ENCODE assay signal across 16 cellular contexts in the genomic region with DNA sequence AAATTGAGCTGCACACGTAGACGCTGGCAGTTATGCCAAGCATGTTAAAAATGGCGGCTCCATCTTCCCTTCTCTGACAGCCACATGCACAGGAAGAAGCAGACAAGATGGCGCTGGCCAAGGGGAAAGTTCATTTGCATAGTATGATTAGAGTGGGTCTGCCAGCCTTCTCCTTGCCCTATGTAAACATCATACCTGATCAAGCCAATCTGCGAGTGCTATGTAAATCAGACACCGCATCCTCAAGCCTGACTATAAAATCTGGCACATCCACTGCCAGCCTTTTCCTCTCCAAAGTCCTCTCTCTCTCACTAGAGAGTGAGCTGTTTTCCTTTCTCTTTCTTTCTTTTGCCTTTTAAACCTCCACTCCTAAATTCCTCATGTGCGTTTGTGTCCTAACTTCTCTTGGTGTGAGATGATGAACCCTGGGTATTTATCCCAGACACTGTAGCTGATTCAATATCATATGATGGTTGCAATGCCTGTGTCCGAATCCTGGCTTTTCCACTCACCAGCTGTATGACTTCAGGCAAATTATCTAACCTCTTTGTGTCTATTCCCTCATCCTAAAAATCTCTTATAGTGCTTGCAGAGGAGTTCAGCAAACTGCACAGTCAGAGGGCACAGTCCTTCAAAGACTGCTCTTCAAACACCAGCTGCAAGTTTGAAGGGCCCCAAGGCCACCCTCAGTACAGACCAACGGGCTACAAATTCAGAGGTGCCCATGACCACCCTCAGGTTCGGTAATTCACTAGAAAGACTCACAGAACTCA. TPM values are rescaled to one million over a fixed set of nuclear protein-coding genes. Genes with fewer than 3 reads are reported as not detected.
DNase-seq lines count a peak whose midpoint lies in the region; ATAC-seq, FAIRE-seq and TF ChIP-seq lines count a peak whose summit lies in the region.
"Had no signal": no experiment of that assay in that cellular context is flagged by ENCODE, and none has a peak within 500 bp of the region (broad histone marks: within the 10 kb centered on the region; RNA-seq: fewer than 3 reads in every experiment).

No MANE protein-coding gene starts in this region.

- H3K36me3 Mint-ChIP-seq in osteocyte (ENCODE audit: unreplicated experiment) = no peaks in the 10 kb centered on the region
- H3K36me3 Mint-ChIP-seq in activated naive CD4-positive, alpha-beta T cell treated with anti-CD3 and anti-CD28 coated beads, Interleukin-2, amount 10 ng/mL, durations not matched to agents 7 days and 5 days = no peaks in the 10 kb centered on the region
- no peaks in the 10 kb centered on the region for H3K36me3 Mint-ChIP-seq in stimulated activated memory B cell treated with anti-CD40 and anti-IgM and Interleukin-4, amounts not matched to agents 10 μg/mL and 1 μg/mL and 100 μg/mL, for 72 hours
- H3K36me3 Mint-ChIP-seq: CD8-positive, alpha-beta memory T cell; memory B cell had no signal

- no peak overlapping the region for H3K27ac ChIP-seq in H1 (ENCODE audit: low read depth, low read length)
- H3K27ac ChIP-seq: ascending aorta had no signal

- H2BK15ac ChIP-seq in H1 (ENCODE audit: low read length) = no peak overlapping the region

- no peak overlapping the region for H2BK20ac ChIP-seq in H1 (ENCODE audit: low read length)

- no peaks in the 10 kb centered on the region for H3K79me1 ChIP-seq in H1 (ENCODE audit: low read depth, low read length)

- no peak overlapping the region for H3K4ac ChIP-seq in H1 (replicated peaks; ENCODE audit: insufficient read length, low read depth, low read length)

- H3K9me3 Mint-ChIP-seq in osteocyte (ENCODE audit: unreplicated experiment) = no peaks in the 10 kb centered on the region
- H3K9me3 Mint-ChIP-seq in activated naive CD4-positive, alpha-beta T cell treated with anti-CD3 and anti-CD28 coated beads, Interleukin-2, amount 10 ng/mL, durations not matched to agents 7 days and 5 days = no peaks in the 10 kb centered on the region
- H3K9me3 Mint-ChIP-seq in stimulated activated memory B cell treated with anti-CD40 and anti-IgM and Interleukin-4, amounts not matched to agents 10 μg/mL and 1 μg/mL and 100 μg/mL, for 72 hours = no peaks in the 10 kb centered on the region
- H3K9me3 Mint-ChIP-seq: activated CD4-positive, alpha-beta T cell treated with anti-CD3 and anti-CD28 coated beads, Interleukin-2, amount 10 ng/mL, durations not matched to agents 7 days and 5 days; activated T-helper 1 cell treated with anti-CD3 and anti-CD28 coated beads, Interleukin-12 subunit alpha, Interleukin-12 subunit beta, Interleukin-2, Interleukin-4 antibody, amounts not matched to agents 30 ng/mL and 10 ng/mL and 1 ng/mL, durations not matched to agents 14 hours and 24 hours and 36 hours; CD8-positive, alpha-beta memory T cell; dendritic cell treated with granulocyte-macrophage colony-stimulating factor and Interleukin-4, amounts not matched to agents 40 ng/mL and 50 ng/mL, for 4 days; memory B cell had no signal

- no peak for ATAC-seq in stimulated activated memory B cell treated with anti-CD40 and anti-IgM and Interleukin-4, amounts not matched to agents 10 μg/mL and 1 μg/mL and 100 μg/mL, for 72 hours

- no peak for FAIRE-seq in H1 (lab: Jason Lieb, UNC)

- H3K27me3 Mint-ChIP-seq in osteocyte (ENCODE audit: unreplicated experiment) = peaks cover 10% of the 10 kb centered on the region
- H3K27me3 Mint-ChIP-seq in activated naive CD4-positive, alpha-beta T cell treated with anti-CD3 and anti-CD28 coated beads, Interleukin-2, amount 10 ng/mL, durations not matched to agents 7 days and 5 days = peaks cover 14% of the 10 kb centered on the region
- H3K27me3 Mint-ChIP-seq in stimulated activated memory B cell treated with anti-CD40 and anti-IgM and Interleukin-4, amounts not matched to agents 10 μg/mL and 1 μg/mL and 100 μg/mL, for 72 hours = peaks cover 11% of the 10 kb centered on the region
- H3K27me3 Mint-ChIP-seq: memory B cell had no signal

- no peak for TF ChIP-seq POLR2A in H1 (IDR thresholded peaks at IDR 0.05; ENCODE audit: control extremely low read depth in 1 of 2, low read depth in 2 of 2, low read length in 2 of 2)

- H2AK5ac ChIP-seq in H1 (ENCODE audit: low read depth, low read length) = no peak overlapping the region

- H4K8ac ChIP-seq in H1 (ENCODE audit: extremely low read depth, insufficient read depth, low read length) = no peak overlapping the region

- no peak for TF ChIP-seq EP300 in H1 (IDR thresholded peaks at IDR 0.05; ENCODE audit: borderline replicate concordance in 1 of 2, low read depth in 2 of 2, low read length in 2 of 2)

- no peak overlapping the region for H4K91ac ChIP-seq in H1 (replicated peaks; ENCODE audit: insufficient read length, low read length)

- no peaks in the 10 kb centered on the region for H3K23me2 ChIP-seq in H1 (ENCODE audit: low read depth, low read length)

- H3K18ac ChIP-seq in H1 (ENCODE audit: extremely low read depth, low read length) = no peak overlapping the region

- H3K27ac Mint-ChIP-seq in osteocyte (ENCODE audit: unreplicated experiment) = peak overlapping the region; percentile 6
- no peak overlapping the region for H3K27ac Mint-ChIP-seq in activated naive CD4-positive, alpha-beta T cell treated with anti-CD3 and anti-CD28 coated beads, Interleukin-2, amount 10 ng/mL, durations not matched to agents 7 days and 5 days
- H3K27ac Mint-ChIP-seq in stimulated activated memory B cell treated with anti-CD40 and anti-IgM and Interleukin-4, amounts not matched to agents 10 μg/mL and 1 μg/mL and 100 μg/mL, for 72 hours = no peak overlapping the region
- H3K27ac Mint-ChIP-seq: activated CD4-positive, alpha-beta T cell treated with anti-CD3 and anti-CD28 coated beads, Interleukin-2, amount 10 ng/mL, durations not matched to agents 7 days and 5 days; activated T-helper 1 cell treated with anti-CD3 and anti-CD28 coated beads, Interleukin-12 subunit alpha, Interleukin-12 subunit beta, Interleukin-2, Interleukin-4 antibody, amounts not matched to agents 30 ng/mL and 10 ng/mL and 1 ng/mL, durations not matched to agents 14 hours and 24 hours and 36 hours; CD8-positive, alpha-beta memory T cell; dendritic cell treated with granulocyte-macrophage colony-stimulating factor and Interleukin-4, amounts not matched to agents 40 ng/mL and 50 ng/mL, for 4 days; memory B cell had no signal

- H3K4me2 ChIP-seq in H1 (ENCODE audit: insufficient read depth in 1 of 2, low read depth in 2 of 2, low read length in 2 of 2) = no peak overlapping the region

- H3K4me1 Mint-ChIP-seq in osteocyte (ENCODE audit: unreplicated experiment) = peaks cover 7% of the 10 kb centered on the region
- H3K4me1 Mint-ChIP-seq in activated naive CD4-positive, alpha-beta T cell treated with anti-CD3 and anti-CD28 coated beads, Interleukin-2, amount 10 ng/mL, durations not matched to agents 7 days and 5 days = peaks cover 6% of the 10 kb centered on the region
- H3K4me1 Mint-ChIP-seq in stimulated activated memory B cell treated with anti-CD40 and anti-IgM and Interleukin-4, amounts not matched to agents 10 μg/mL and 1 μg/mL and 100 μg/mL, for 72 hours = no peaks in the 10 kb centered on the region

- no peak overlapping the region for H3K23ac ChIP-seq in H1 (ENCODE audit: insufficient read length)

- H2BK12ac ChIP-seq in H1 (ENCODE audit: low read depth, low read length) = no peak overlapping the region

- no peak overlapping the region for H3K4me3 Mint-ChIP-seq in osteocyte (ENCODE audit: unreplicated experiment)
- H3K4me3 Mint-ChIP-seq in activated naive CD4-positive, alpha-beta T cell treated with anti-CD3 and anti-CD28 coated beads, Interleukin-2, amount 10 ng/mL, durations not matched to agents 7 days and 5 days = no peak overlapping the region
- H3K4me3 Mint-ChIP-seq in stimulated activated memory B cell treated with anti-CD40 and anti-IgM and Interleukin-4, amounts not matched to agents 10 μg/mL and 1 μg/mL and 100 μg/mL, for 72 hours = no peak overlapping the region
- H3K4me3 Mint-ChIP-seq: activated CD4-positive, alpha-beta T cell treated with anti-CD3 and anti-CD28 coated beads, Interleukin-2, amount 10 ng/mL, durations not matched to agents 7 days and 5 days; activated T-helper 1 cell treated with anti-CD3 and anti-CD28 coated beads, Interleukin-12 subunit alpha, Interleukin-12 subunit beta, Interleukin-2, Interleukin-4 antibody, amounts not matched to agents 30 ng/mL and 10 ng/mL and 1 ng/mL, durations not matched to agents 14 hours and 24 hours and 36 hours; CD8-positive, alpha-beta memory T cell; dendritic cell treated with granulocyte-macrophage colony-stimulating factor and Interleukin-4, amounts not matched to agents 40 ng/mL and 50 ng/mL, for 4 days; memory B cell had no signal

- peak overlapping the region; percentile 81; the same call in 1 of the 2 replicates for H2AFZ ChIP-seq in H1 (ENCODE audit: low read length)

- no peaks in the 10 kb centered on the region for H3K27me3 ChIP-seq in H1 (replicated peaks in 1 of 4; ENCODE audit: control insufficient read depth in 3 of 4, extremely low read depth in 1 of 4, insufficient read depth in 3 of 4, low read length in 3 of 4)

- H4K5ac ChIP-seq in H1 (ENCODE audit: insufficient read length, low read depth, low read length) = no peak overlapping the region

- no peak overlapping the region for H3K4me3 ChIP-seq in H1 (ENCODE audit: extremely low read depth in 1 of 4, insufficient read depth in 2 of 4, low read depth in 3 of 4, low read length in 4 of 4)
- H3K4me3 ChIP-seq: ascending aorta had no signal

- POLR2A ChIA-PET in H1 (lab: Charles Lee; ENCODE audit: partially characterized antibody) = no interaction called here

- no peaks in the 10 kb centered on the region for H4K20me1 ChIP-seq in H1 (replicated peaks in 1 of 2; ENCODE audit: control insufficient read depth in 1 of 2, insufficient read depth in 2 of 2, low read length in 2 of 2)

- TF ChIP-seq CTCF in H1 (IDR thresholded peaks at IDR 0.05; ENCODE audit: control extremely low read depth in 1 of 3, insufficient read depth in 1 of 3, low read depth in 1 of 3, low read length in 3 of 3) (no peak), osteocyte (IDR thresholded peaks at IDR 0.05) (no peak)

- peaks cover 0 to 3% of the 10 kb centered on the region in 2 experiments; a peak in 1 of 4 replicates for H3K9me3 ChIP-seq in H1 (ENCODE audit: insufficient read depth in 2 of 2, low read depth in 1 of 2, low read length in 1 of 2)
- H3K9me3 ChIP-seq: ascending aorta had no signal

- no peak for TF ChIP-seq RAD21 in H1 (IDR thresholded peaks at IDR 0.05 in 1 of 2, conservative IDR thresholded peaks at IDR 0.05 in 1 of 2; ENCODE audit: low read depth in 2 of 2, low read length in 2 of 2)

- DNase-seq in DMS53 (lab: John Stamatoyannopoulos, UW) (peak; percentile 45), DMS53 treated with DMSO at 0.1 percent for 48 hours (lab: John Stamatoyannopoulos, UW; ENCODE audit: unreplicated experiment) (no peak), NCI-H510A (lab: John Stamatoyannopoulos, UW) (peak; percentile 82), H1 (ENCODE audit: low read depth in 1 of 2, low spot score in 2 of 2) (no peak), osteocyte (ENCODE audit: extremely low spot score, unreplicated experiment) (no peak)
- no peak for DNase-seq in activated naive CD4-positive, alpha-beta T cell treated with anti-CD3 and anti-CD28 coated beads, Interleukin-2, amount 10 ng/mL, durations not matched to agents 7 days and 5 days
- DNase-seq in activated CD4-positive, CD25-positive, alpha-beta regulatory T cell (lab: John Stamatoyannopoulos, UW) = no peak
- DNase-seq: 8988T; activated CD4-positive, alpha-beta T cell treated with anti-CD3 and anti-CD28 coated beads, Interleukin-2, amount 10 ng/mL, durations not matched to agents 7 days and 5 days; CD8-positive, alpha-beta memory T cell; T-helper 2 cell had no signal

- H3K14ac ChIP-seq in H1 (ENCODE audit: insufficient read length) = no peak overlapping the region

- H3K9ac ChIP-seq in H1 (replicated peaks in 1 of 4; ENCODE audit: extremely low read depth in 1 of 4, low read depth in 3 of 4, low read length in 3 of 4) = no peak overlapping the region

- H2BK5ac ChIP-seq in H1 (ENCODE audit: low read depth, low read length) = no peak overlapping the region

- H2BK120ac ChIP-seq in H1 (replicated peaks; ENCODE audit: low read depth, low read length) = no peak overlapping the region

- no peaks in the 10 kb centered on the region for H3K36me3 ChIP-seq in H1 (ENCODE audit: control insufficient read depth in 2 of 4, insufficient read depth in 4 of 4, low read length in 3 of 4)
- H3K36me3 ChIP-seq: ascending aorta had no signal

- no peaks in the 10 kb centered on the region for H3K79me2 ChIP-seq in H1 (ENCODE audit: control insufficient read depth in 1 of 2, insufficient read depth in 2 of 2, low read length in 2 of 2)

- no peaks in the 10 kb centered on the region for H3K4me1 ChIP-seq in H1 (replicated peaks in 1 of 4; ENCODE audit: control insufficient read depth in 3 of 4, insufficient read depth in 4 of 4, low read length in 3 of 4)
- H3K4me1 ChIP-seq: ascending aorta had no signal

- H3K56ac ChIP-seq in H1 (replicated peaks; ENCODE audit: insufficient read length, low read depth, low read length) = no peak overlapping the region

- CTCF ChIA-PET in H1 (lab: Charles Lee; ENCODE audit: partially characterized antibody) = interaction anchor here (1.3 to 2.2 kb wide), 2 partner anchors 10 to 15 kb away, joined by 3 to 19 read pairs; no protein-coding TSS in a partner anchor
- CTCF ChIA-PET in activated naive CD4-positive, alpha-beta T cell treated with anti-CD3 and anti-CD28 coated beads, Interleukin-2, amount 10 ng/mL, durations not matched to agents 7 days and 5 days (lab: Charles Lee) = no interaction called here

- 93% methylated on average over 10 of the region's 10 CpGs; no CpG with 5 or more reads in 1 of the 2 experiments for WGBS in H1 (ENCODE audit: extremely low coverage in 1 of 2, insufficient coverage in 1 of 2, insufficient read length in 1 of 2, insufficient replicate concordance in 2 of 2, low coverage in 1 of 2, low lambda C conversion rate in 2 of 2, missing lambda C conversion rate in 1 of 2), 2 experiments

RNA-seq across cellular contexts. Expression of a gene that starts 39.3 kb away (rescaled TPM):
- 14.7 and 17.0 TPM in 2 replicates for total RNA-seq in H1 (2021; fragmentation: NEBNext Ultra II Directional; extraction: Animal tissue kit (Norgen Biotek cat#: 25700))
- 9.3 and 9.4 TPM in 2 replicates for polyA plus RNA-seq in H1 (2011; rRNA removed)
- polyA plus RNA-seq in H1 (2011; cell fraction: cytosol; rRNA removed) = 8.1 TPM
- 19.1 TPM for polyA plus RNA-seq in H1 (2011; cell fraction: nucleus; rRNA removed)
- polyA plus RNA-seq in H1 (2012, experiment 1 of 2) = 5.8 to 12.7 TPM (median 7.6 TPM) in 4 replicates
- polyA plus RNA-seq in H1 (2012, experiment 2 of 2) = 0.56 TPM
- polyA plus RNA-seq in H1 (2013, experiment 1 of 2) = 9.2 TPM
- polyA plus RNA-seq in H1 (2013, experiment 2 of 2) = 8.8 TPM
- polyA minus RNA-seq in H1 (2011; rRNA and poly(A)+ RNA removed) = 20.1 and 25.8 TPM in 2 replicates
- 9.8 TPM for polyA minus RNA-seq in H1 (2011; cell fraction: cytosol; rRNA and poly(A)+ RNA removed)
- polyA minus RNA-seq in H1 (2011; cell fraction: nucleus; rRNA and poly(A)+ RNA removed) = 29.1 TPM
- 31.7 and 32.1 TPM in 2 replicates for total RNA-seq in osteocyte

Comparison
In these comparisons a context has a peak if more than half of its experiments do, and no peak if none do; other contexts are left out.
1. DNase-seq: peak in DMS53 (single experiment) and NCI-H510A (single experiment); none in DMS53 treated with DMSO at 0.1 percent for 48 hours (single experiment), H1 (0 of 2), osteocyte (single experiment), activated naive CD4-positive, alpha-beta T cell treated with anti-CD3 and anti-CD28 coated beads, Interleukin-2, amount 10 ng/mL, durations not matched to agents 7 days and 5 days (single experiment) and activated CD4-positive, CD25-positive, alpha-beta regulatory T cell (0 of 4).